Comparison of ENCODE assay signal across 26 cellular contexts in the genomic region with DNA sequence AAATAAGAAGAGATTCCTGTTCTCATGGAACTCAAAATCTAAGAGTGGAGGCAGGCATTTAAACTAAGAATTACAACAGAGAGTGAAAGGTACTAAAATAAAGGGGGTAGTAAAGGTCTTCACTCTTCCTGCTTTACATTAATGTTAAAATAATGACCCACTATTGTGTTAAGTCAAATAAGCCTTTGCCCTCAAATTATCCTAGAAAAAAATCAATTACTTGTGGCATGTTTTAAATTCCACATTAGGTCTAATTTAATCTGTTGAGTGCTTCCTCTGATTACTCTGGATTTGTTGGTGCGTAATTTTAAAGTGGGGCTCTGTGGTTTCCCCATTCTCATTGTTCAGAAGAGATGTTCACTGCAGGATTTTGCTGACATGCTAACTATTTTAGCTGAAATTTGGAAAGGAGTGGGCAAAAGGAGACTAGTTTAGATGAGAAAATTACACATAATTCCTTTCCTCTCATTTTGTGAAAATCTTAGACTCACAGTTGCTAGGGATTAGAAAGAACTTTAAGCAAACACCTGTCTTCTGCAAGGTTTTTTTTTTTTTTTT. TPM values are rescaled to one million over a fixed set of nuclear protein-coding genes. Genes with fewer than 3 reads are reported as not detected.
A peak's percentile ranks its signal among the peaks of the same experiment; 100 is the strongest.
DNase-seq lines count a peak whose midpoint lies in the region; ATAC-seq and TF ChIP-seq lines count a peak whose summit lies in the region.
"Had no signal": no experiment of that assay in that cellular context is flagged by ENCODE, and none has a peak within 500 bp of the region (broad histone marks: within the 10 kb centered on the region; RNA-seq: fewer than 3 reads in every experiment).

No MANE protein-coding gene starts in this region.

- no peaks in the 10 kb centered on the region for H3K27me3 ChIP-seq in CD8-positive, alpha-beta T cell (ENCODE audit: insufficient read depth, low read length)
- H3K27me3 ChIP-seq: tibial nerve had no signal

- peaks cover 79% of the 10 kb centered on the region for H3K4me1 Mint-ChIP-seq in activated CD4-positive, alpha-beta T cell treated with anti-CD3 and anti-CD28 coated beads for 36 hours
- H3K4me1 Mint-ChIP-seq in CD8-positive, alpha-beta T cell (ENCODE audit: low read depth) = peaks cover 84% of the 10 kb centered on the region
- peaks cover 82% of the 10 kb centered on the region for H3K4me1 Mint-ChIP-seq in activated naive CD8-positive, alpha-beta T cell treated with anti-CD3 and anti-CD28 coated beads, Interleukin-2, amount 50 U/mL, for 24 hours
- peaks cover 20 to 39% of the 10 kb centered on the region in 2 donors for H3K4me1 Mint-ChIP-seq in natural killer cell

- H3K27ac ChIP-seq in CD8-positive, alpha-beta T cell (ENCODE audit: low read depth, low read length) = no peak overlapping the region
- H3K27ac ChIP-seq: left ventricle myocardium inferior, RWPE1, tibial nerve had no signal

- POLR2A ChIA-PET in activated CD4-positive, alpha-beta T cell treated with anti-CD3 and anti-CD28 coated beads for 36 hours (lab: Charles Lee) = no interaction called here
- POLR2A ChIA-PET in CD8-positive, alpha-beta T cell (lab: Charles Lee) = interaction anchor here (0.6 to 1.4 kb wide), 4 partner anchors 14 to 517 kb away, joined by 3 to 6 read pairs (median 4); no protein-coding TSS in a partner anchor

- H3K9me3 ChIP-seq in CD8-positive, alpha-beta T cell (ENCODE audit: low read length) = no peaks in the 10 kb centered on the region
- H3K9me3 ChIP-seq: left ventricle myocardium inferior, prostate gland, tibial nerve had no signal

- DNase-seq in activated CD4-positive, alpha-beta T cell treated with anti-CD3 and anti-CD28 coated beads for 36 hours = no peak
- DNase-seq in activated CD4-positive, alpha-beta T cell treated with anti-CD3 and anti-CD28 coated beads, Interleukin-2, amount 50 U/mL, for 48 hours = no peak
- DNase-seq in CD8-positive, alpha-beta T cell = no peak
- peak; percentile 77 for DNase-seq in NCI-H748 (lab: John Stamatoyannopoulos, UW; ENCODE audit: unreplicated experiment)
- DNase-seq in activated naive CD8-positive, alpha-beta T cell treated with anti-CD3 and anti-CD28 coated beads, Interleukin-2, amount 50 U/mL, for 24 hours = no peak
- no peak for DNase-seq in iPS-NIHi11 (ENCODE audit: low spot score)
- DNase-seq in stimulated activated CD4-positive, alpha-beta T cell treated with anti-CD3 and anti-CD28 coated beads, Interleukin-1b, Interleukin-23, amount 100 ng/mL, for 48 hours = no peak
- no peak for DNase-seq in natural killer cell
- DNase-seq: activated CD8-positive, alpha-beta memory T cell treated with anti-CD3 and anti-CD28 coated beads for 24 hours; anterior cingulate cortex; caudate nucleus; DMS153; GF-D8; immature natural killer cell; left ventricle myocardium inferior; NCI-H187; NCI-H2227 treated with DMSO at 0.1 percent for 48 hours; nephron progenitor cell; stimulated activated naive CD4-positive, alpha-beta T cell treated with Interleukin-2 at 50 U/mL for 16 hours had no signal

- H3K4me1 ChIP-seq in CD8-positive, alpha-beta T cell (ENCODE audit: insufficient read depth, low read length) = peaks cover 83% of the 10 kb centered on the region
- H3K4me1 ChIP-seq: prostate gland had no signal

- CTCF ChIA-PET in activated CD4-positive, alpha-beta T cell treated with anti-CD3 and anti-CD28 coated beads for 36 hours (lab: Charles Lee) = interaction anchor here (0.6 kb wide), 2 partner anchors 16 to 279 kb away, joined by 3 read pairs; no protein-coding TSS in a partner anchor
- CTCF ChIA-PET in CD8-positive, alpha-beta T cell (lab: Charles Lee) = no interaction called here

- no peaks in the 10 kb centered on the region for H3K9me3 Mint-ChIP-seq in activated CD4-positive, alpha-beta T cell treated with anti-CD3 and anti-CD28 coated beads for 36 hours (ENCODE audit: low read depth)
- H3K9me3 Mint-ChIP-seq in CD8-positive, alpha-beta T cell = no peaks in the 10 kb centered on the region
- H3K9me3 Mint-ChIP-seq in activated naive CD8-positive, alpha-beta T cell treated with anti-CD3 and anti-CD28 coated beads, Interleukin-2, amount 50 U/mL, for 24 hours = no peaks in the 10 kb centered on the region
- H3K9me3 Mint-ChIP-seq in natural killer cell = no peaks in the 10 kb centered on the region
- H3K9me3 Mint-ChIP-seq: activated T-helper 2 cell treated with anti-CD3 and anti-CD28 coated beads, Interferon-gamma antibody, Interleukin-2, Interleukin-4, amounts not matched to agents 10 μg/mL and 5 μg/mL and 100 μg/mL, durations not matched to agents 14 hours and 24 hours and 36 hours; CD14-positive monocyte; immature natural killer cell; mesothelial cell of epicardium had no signal

- H3K4me3 ChIP-seq in CD8-positive, alpha-beta T cell (ENCODE audit: low read depth, low read length) = no peak overlapping the region
- H3K4me3 ChIP-seq: GM12878, left ventricle myocardium inferior, prostate gland, tibial nerve had no signal

- no peak for ATAC-seq in activated CD4-positive, alpha-beta T cell treated with anti-CD3 and anti-CD28 coated beads for 36 hours
- ATAC-seq in CD8-positive, alpha-beta T cell = no peak
- ATAC-seq in activated naive CD8-positive, alpha-beta T cell treated with anti-CD3 and anti-CD28 coated beads, Interleukin-2, amount 50 U/mL, for 24 hours = no peak
- ATAC-seq in natural killer cell = no peak

- peak overlapping the region; percentile 37 for H3K4me3 Mint-ChIP-seq in activated CD4-positive, alpha-beta T cell treated with anti-CD3 and anti-CD28 coated beads for 36 hours
- H3K4me3 Mint-ChIP-seq in CD8-positive, alpha-beta T cell = peak overlapping the region; percentile 71
- peak overlapping the region; percentile 31 for H3K4me3 Mint-ChIP-seq in activated naive CD8-positive, alpha-beta T cell treated with anti-CD3 and anti-CD28 coated beads, Interleukin-2, amount 50 U/mL, for 24 hours
- H3K4me3 Mint-ChIP-seq in natural killer cell = no peak overlapping the region
- H3K4me3 Mint-ChIP-seq: CD14-positive monocyte, immature natural killer cell, mesothelial cell of epicardium, nephron progenitor cell had no signal

- intact Hi-C loops in activated CD4-positive, alpha-beta T cell treated with anti-CD3 and anti-CD28 coated beads for 36 hours (cut with DNase I, micrococcal nuclease) = loop anchor here in 1 of 2 experiments (2.0 kb wide), 1 partner anchor 27 kb away; no protein-coding TSS in a partner anchor
- intact Hi-C loops in CD8-positive, alpha-beta T cell (cut with DNase I, micrococcal nuclease) = loop anchor here (2.0 to 5.0 kb wide), 2 partner anchors 13 to 123 kb away; no protein-coding TSS in a partner anchor
- intact Hi-C loops in natural killer cell (cut with micrococcal nuclease) = no loop called here

- peaks cover 6% of the 10 kb centered on the region for H3K36me3 Mint-ChIP-seq in activated CD4-positive, alpha-beta T cell treated with anti-CD3 and anti-CD28 coated beads for 36 hours (ENCODE audit: low read depth)
- H3K36me3 Mint-ChIP-seq in CD8-positive, alpha-beta T cell = peaks cover 4% of the 10 kb centered on the region
- H3K36me3 Mint-ChIP-seq in activated naive CD8-positive, alpha-beta T cell treated with anti-CD3 and anti-CD28 coated beads, Interleukin-2, amount 50 U/mL, for 24 hours (ENCODE audit: low read depth) = peaks cover 11% of the 10 kb centered on the region
- no peaks in the 10 kb centered on the region for H3K36me3 Mint-ChIP-seq in natural killer cell
- H3K36me3 Mint-ChIP-seq: mesothelial cell of epicardium had no signal

- peak overlapping the region; percentile 79 for H3K27ac Mint-ChIP-seq in activated CD4-positive, alpha-beta T cell treated with anti-CD3 and anti-CD28 coated beads for 36 hours
- peak overlapping the region; percentile 80 for H3K27ac Mint-ChIP-seq in CD8-positive, alpha-beta T cell
- peak overlapping the region; percentile 81 for H3K27ac Mint-ChIP-seq in activated naive CD8-positive, alpha-beta T cell treated with anti-CD3 and anti-CD28 coated beads, Interleukin-2, amount 50 U/mL, for 24 hours
- peak overlapping the region in 1 of 2 donors; percentile 17 for H3K27ac Mint-ChIP-seq in natural killer cell
- H3K27ac Mint-ChIP-seq: activated T-helper 2 cell treated with anti-CD3 and anti-CD28 coated beads, Interferon-gamma antibody, Interleukin-2, Interleukin-4, amounts not matched to agents 10 μg/mL and 5 μg/mL and 100 μg/mL, durations not matched to agents 14 hours and 24 hours and 36 hours; mesothelial cell of epicardium had no signal

- no peaks in the 10 kb centered on the region for H3K36me3 ChIP-seq in CD8-positive, alpha-beta T cell (ENCODE audit: insufficient read depth, low read length)
- H3K36me3 ChIP-seq: left ventricle myocardium inferior, prostate gland, tibial nerve had no signal

- no peak for TF ChIP-seq CTCF in CD8-positive, alpha-beta T cell (IDR thresholded peaks at IDR 0.05)
- TF ChIP-seq CTCF in natural killer cell (IDR thresholded peaks at IDR 0.05) = no peak

- H3K27me3 Mint-ChIP-seq in activated CD4-positive, alpha-beta T cell treated with anti-CD3 and anti-CD28 coated beads for 36 hours = no peaks in the 10 kb centered on the region
- H3K27me3 Mint-ChIP-seq in CD8-positive, alpha-beta T cell (ENCODE audit: low read depth) = no peaks in the 10 kb centered on the region
- no peaks in the 10 kb centered on the region for H3K27me3 Mint-ChIP-seq in activated naive CD8-positive, alpha-beta T cell treated with anti-CD3 and anti-CD28 coated beads, Interleukin-2, amount 50 U/mL, for 24 hours
- no peaks in the 10 kb centered on the region for H3K27me3 Mint-ChIP-seq in natural killer cell (ENCODE audit: low read depth in 2 of 2)

RNA-seq across cellular contexts. Expression of gene BTG1, which starts 35.5 kb away (rescaled TPM):
- 100 to 1,000 TPM in 1 of 2 experiments, 10 to 100 TPM in 1; 76.6 to 131 TPM for total RNA-seq in activated CD4-positive, alpha-beta T cell treated with anti-CD3 and anti-CD28 coated beads for 36 hours
- total RNA-seq in CD8-positive, alpha-beta T cell = 1,000 to 10,000 TPM; 1,847 to 1,850 TPM
- 1,000 to 10,000 TPM in 1 of 3 donors, 100 to 1,000 TPM in 2; 801 to 1,037 (median 830) TPM for total RNA-seq in natural killer cell

Comparison
In these comparisons a context has a peak if more than half of its experiments do, and no peak if none do; other contexts are left out.
1. RNA of gene BTG1, which starts 35.5 kb away (total RNA-seq): 1,847 to 1,850 TPM in CD8-positive, alpha-beta T cell and 801 to 1,037 TPM in natural killer cell; 76.6 to 131 TPM in activated CD4-positive, alpha-beta T cell treated with anti-CD3 and anti-CD28 coated beads for 36 hours; every median in the first group is over 4 times any median in the second.